18 cellular contexts compared by ENCODE assay signal in genomic region chr2:172615862-172616261, GRCh38. TPM values are rescaled to one million over a fixed set of nuclear protein-coding genes. Genes with fewer than 3 reads are reported as not detected.
DNase-seq lines count a peak whose midpoint lies in the region; ATAC-seq, FAIRE-seq and TF ChIP-seq lines count a peak whose summit lies in the region.
"Had no signal": no experiment of that assay in that cellular context is flagged by ENCODE, and none has a peak within 500 bp of the region (broad histone marks: within the 10 kb centered on the region; RNA-seq: fewer than 3 reads in every experiment).

No MANE protein-coding gene starts in this region.

- H3K36me3 Mint-ChIP-seq in activated naive CD8-positive, alpha-beta T cell treated with anti-CD3 and anti-CD28 coated beads, Interleukin-2, amount 50 U/mL, for 24 hours (ENCODE audit: low read depth), result peaks cover 21% of the 10 kb centered on the region
- H3K36me3 Mint-ChIP-seq in activated naive CD8-positive, alpha-beta T cell treated with anti-CD3 and anti-CD28 coated beads for 36 hours, result peaks cover 20% of the 10 kb centered on the region
- H3K36me3 Mint-ChIP-seq in neural crest cell (ENCODE audit: low read depth), result peaks cover 2% of the 10 kb centered on the region

- in situ Hi-C loops in HepG2 (cut with HindIII; ENCODE audit: extremely low pct_ligation_motif_present, low pct_unique_long_range_greater_than_20kb), result no loop called here

- H3K4me2 ChIP-seq in HepG2 (ENCODE audit: low read depth, low read length), result no peak overlapping the region

- no peak for TF ChIP-seq POLR2A in HepG2 (IDR thresholded peaks at IDR 0.05; ENCODE audit: insufficient read depth in 1 of 2, low read depth in 2 of 2, low read length in 2 of 2)
- no peak for TF ChIP-seq POLR2A in right lobe of liver (IDR thresholded peaks at IDR 0.05)

- no peak overlapping the region for H2AFZ ChIP-seq in HepG2 (ENCODE audit: low read length)

- H4K20me1 ChIP-seq in HepG2 (ENCODE audit: insufficient read depth, low read length), result peaks cover 4% of the 10 kb centered on the region; the same call in 1 of the 2 replicates

- WGBS in HepG2 (ENCODE audit: low lambda C conversion rate), result 95% methylated on average over 3 of the region's 3 CpGs
- 94% methylated on average over 2 of the region's 3 CpGs for WGBS in right lobe of liver (ENCODE audit: insufficient coverage, low coverage, low lambda C conversion rate, missing lambda C conversion rate)

- no peaks in the 10 kb centered on the region for H3K4me1 Mint-ChIP-seq in activated naive CD8-positive, alpha-beta T cell treated with anti-CD3 and anti-CD28 coated beads, Interleukin-2, amount 50 U/mL, for 24 hours
- H3K4me1 Mint-ChIP-seq in activated naive CD8-positive, alpha-beta T cell treated with anti-CD3 and anti-CD28 coated beads for 36 hours, result peaks cover 4% of the 10 kb centered on the region
- H3K4me1 Mint-ChIP-seq in neural crest cell, result peaks cover 4% of the 10 kb centered on the region
- H3K4me1 Mint-ChIP-seq: CD4-positive, alpha-beta memory T cell had no signal

- TF ChIP-seq EP300 in HepG2 (IDR thresholded peaks at IDR 0.05; ENCODE audit: low read depth in 2 of 2, low read length in 2 of 2) (no peak), HepG2 (CRISPR knock-in tag; IDR thresholded peaks at IDR 0.05; ENCODE audit: borderline replicate concordance) (no peak)

- CTCF ChIA-PET in HepG2 (lab: Yijun Ruan, JAX; ENCODE audit: low intra/inter-chr PET ratio, low total read pairs), result no interaction called here

- H3K4me1 ChIP-seq in HepG2 (ENCODE audit: insufficient read depth, low read length) (no peaks in the 10 kb centered on the region), right lobe of liver (no peaks in the 10 kb centered on the region)
- H3K4me1 ChIP-seq: Caco-2, HAP-1 had no signal

- FAIRE-seq in HepG2 (lab: Jason Lieb, UNC), result no peak
- FAIRE-seq: G401.6, H54 had no signal

- ATAC-seq in activated naive CD8-positive, alpha-beta T cell treated with anti-CD3 and anti-CD28 coated beads, Interleukin-2, amount 50 U/mL, for 24 hours, result peak; percentile 24
- no peak for ATAC-seq in HepG2
- no peak for ATAC-seq in right lobe of liver

- no peak for TF ChIP-seq RAD21 in HepG2 (CRISPR knock-in tag; IDR thresholded peaks at IDR 0.05)

- no peak overlapping the region for H3K27ac Mint-ChIP-seq in activated naive CD8-positive, alpha-beta T cell treated with anti-CD3 and anti-CD28 coated beads, Interleukin-2, amount 50 U/mL, for 24 hours
- H3K27ac Mint-ChIP-seq in activated naive CD8-positive, alpha-beta T cell treated with anti-CD3 and anti-CD28 coated beads for 36 hours, result no peak overlapping the region
- peak overlapping the region; percentile 31 for H3K27ac Mint-ChIP-seq in neural crest cell (ENCODE audit: unreplicated experiment)
- H3K27ac Mint-ChIP-seq: CD4-positive, alpha-beta memory T cell; HFFc6 had no signal

- no peaks in the 10 kb centered on the region for H3K79me2 ChIP-seq in HepG2 (ENCODE audit: insufficient read depth, low read length)

- TF ChIP-seq CTCF in HepG2 (CRISPR knock-in tag; IDR thresholded peaks at IDR 0.05) (no peak), right lobe of liver (IDR thresholded peaks at IDR 0.05) (no peak), neural crest cell (conservative IDR thresholded peaks at IDR 0.05) (no peak)

- no peak overlapping the region for H3K9ac ChIP-seq in HepG2 (ENCODE audit: insufficient read depth, low read depth, low read length)
- H3K9ac ChIP-seq in SK-N-MC (ENCODE audit: insufficient read length), result no peak overlapping the region

- no peaks in the 10 kb centered on the region for H3K9me3 Mint-ChIP-seq in activated naive CD8-positive, alpha-beta T cell treated with anti-CD3 and anti-CD28 coated beads, Interleukin-2, amount 50 U/mL, for 24 hours
- no peaks in the 10 kb centered on the region for H3K9me3 Mint-ChIP-seq in activated naive CD8-positive, alpha-beta T cell treated with anti-CD3 and anti-CD28 coated beads for 36 hours
- H3K9me3 Mint-ChIP-seq in neural crest cell, result no peaks in the 10 kb centered on the region
- H3K9me3 Mint-ChIP-seq: HFFc6 had no signal

- peaks cover 7 to 13% of the 10 kb centered on the region in 2 experiments for H3K36me3 ChIP-seq in HepG2 (replicated peaks in 1 of 2; ENCODE audit: control insufficient read depth in 1 of 2, insufficient read depth in 2 of 2, low read length in 2 of 2)
- H3K36me3 ChIP-seq in right lobe of liver, result no peaks in the 10 kb centered on the region
- H3K36me3 ChIP-seq in SK-N-MC (ENCODE audit: insufficient read depth, low read length), result no peaks in the 10 kb centered on the region
- H3K36me3 ChIP-seq: HAP-1 had no signal

- H3K4me3 Mint-ChIP-seq in activated naive CD8-positive, alpha-beta T cell treated with anti-CD3 and anti-CD28 coated beads, Interleukin-2, amount 50 U/mL, for 24 hours, result no peak overlapping the region
- no peak overlapping the region for H3K4me3 Mint-ChIP-seq in activated naive CD8-positive, alpha-beta T cell treated with anti-CD3 and anti-CD28 coated beads for 36 hours
- no peak overlapping the region for H3K4me3 Mint-ChIP-seq in neural crest cell
- H3K4me3 Mint-ChIP-seq: CD4-positive, alpha-beta memory T cell; HFFc6 had no signal

- H3K27me3 ChIP-seq in HepG2 (ENCODE audit: control insufficient read depth in 1 of 2, insufficient read depth in 2 of 2, low read length in 2 of 2), result no peaks in the 10 kb centered on the region
- H3K27me3 ChIP-seq in right lobe of liver, result no peaks in the 10 kb centered on the region

- intact Hi-C loops in HepG2 (cut with micrococcal nuclease; ENCODE audit: unreplicated experiment) (no loop called here), right lobe of liver (cut with DNase I) (no loop called here)

- H3K27ac ChIP-seq in HepG2 (ENCODE audit: extremely low read length, insufficient read depth, low read length) (no peak overlapping the region), right lobe of liver (no peak overlapping the region), SK-N-MC (peak overlapping the region; percentile 42)

- H3K4me3 ChIP-seq in HepG2 (replicated peaks in 1 of 3; ENCODE audit: insufficient read depth in 1 of 3, low read depth in 2 of 3, low read length in 3 of 3) (no peak overlapping the region), right lobe of liver (no peak overlapping the region), SK-N-MC (no peak overlapping the region)
- H3K4me3 ChIP-seq: HAP-1 had no signal

- no TSS peak for BruUV-seq in HepG2 (replicated peaks; lab: Mats Ljungman, UMichigan)

- POLR2A ChIA-PET in HepG2 (lab: Yijun Ruan, JAX), result no interaction called here

- no peak for DNase-seq in activated naive CD8-positive, alpha-beta T cell treated with anti-CD3 and anti-CD28 coated beads, Interleukin-2, amount 50 U/mL, for 24 hours
- DNase-seq in activated naive CD8-positive, alpha-beta T cell treated with anti-CD3 and anti-CD28 coated beads for 36 hours, result no peak
- DNase-seq in HepG2 (ENCODE audit: low spot score) (no peak), right lobe of liver (no peak), SK-N-MC (ENCODE audit: low read depth, low spot score) (no peak), neural crest cell (ENCODE audit: low read depth, low spot score) (no peak), islet precursor cell (no peak)
- DNase-seq in activated naive CD4-positive, alpha-beta T cell treated with anti-CD3 and anti-CD28 coated beads, Interleukin-2, amount 50 U/mL, for 16 hours, result no peak
- DNase-seq: C1 segment of cervical spinal cord; Caco-2; CD4-positive, alpha-beta memory T cell; DMS153; DND-41; GOT3; HFFc6 had no signal

- no peaks in the 10 kb centered on the region for H3K9me3 ChIP-seq in HepG2 (ENCODE audit: low read length)
- no peaks in the 10 kb centered on the region for H3K9me3 ChIP-seq in right lobe of liver
- no peaks in the 10 kb centered on the region for H3K9me3 ChIP-seq in SK-N-MC (ENCODE audit: low read depth, low read length)
- H3K9me3 ChIP-seq: Caco-2, HAP-1 had no signal

- no peaks in the 10 kb centered on the region for H3K27me3 Mint-ChIP-seq in activated naive CD8-positive, alpha-beta T cell treated with anti-CD3 and anti-CD28 coated beads, Interleukin-2, amount 50 U/mL, for 24 hours
- H3K27me3 Mint-ChIP-seq in activated naive CD8-positive, alpha-beta T cell treated with anti-CD3 and anti-CD28 coated beads for 36 hours, result no peaks in the 10 kb centered on the region
- H3K27me3 Mint-ChIP-seq in neural crest cell (ENCODE audit: low read depth), result no peaks in the 10 kb centered on the region
- H3K27me3 Mint-ChIP-seq: CD4-positive, alpha-beta memory T cell had no signal

TF ChIP-seq in HepG2, 621 proteins besides CTCF, POLR2A, EP300 and RAD21 (continues in another document):
- TF ChIP-seq ZNF335 (CRISPR knock-in tag; IDR thresholded peaks at IDR 0.05) (no peak), POLR2G (IDR thresholded peaks at IDR 0.05; ENCODE audit: low read depth, low read length) (peak; percentile 45; the same call in 1 of the 2 replicates)

RNA-seq across cellular contexts. Expression of gene PDK1, which starts 60.0 kb away (rescaled TPM):
- 10 to 100 TPM; 42.2 to 46.6 TPM for total RNA-seq in activated naive CD8-positive, alpha-beta T cell treated with anti-CD3 and anti-CD28 coated beads for 36 hours
- total RNA-seq in HepG2 (2016; rRNA removed; fragmentation: Illumina TruSeq; extraction: Trizol) (11.9 and 12.0 TPM in 2 replicates), right lobe of liver (10 to 100 TPM in 3 of 6 experiments, 1 to 10 TPM in 3; 5.0 to 34.1 (median 9.6) TPM), neural crest cell (12.3 and 14.6 TPM in 2 replicates)
- total RNA-seq in HepG2 (2016; cell fraction: cytosol; rRNA removed; fragmentation: Illumina TruSeq; extraction: Trizol; ENCODE audit: low read depth), result 14.8 and 16.0 TPM in 2 replicates
- 11.1 and 15.0 TPM in 2 replicates for total RNA-seq in HepG2 (2016; cell fraction: insoluble cytoplasmic fraction; rRNA removed; fragmentation: Illumina TruSeq; extraction: Trizol)
- total RNA-seq in HepG2 (2016; cell fraction: membrane; rRNA removed; fragmentation: Illumina TruSeq; extraction: Trizol), result 5.0 and 6.4 TPM in 2 replicates
- total RNA-seq in HepG2 (2016; cell fraction: nucleus; rRNA removed; fragmentation: Illumina TruSeq; extraction: Trizol), result 14.8 and 15.2 TPM in 2 replicates
- 84.7 and 96.9 TPM in 2 replicates for polyA plus RNA-seq in HepG2 (2011; rRNA removed)
- 30.7 and 32.7 TPM in 2 replicates for polyA plus RNA-seq in HepG2 (2011; cell fraction: cytosol; rRNA removed)
- 67.8 and 93.1 TPM in 2 replicates for polyA plus RNA-seq in HepG2 (2011; cell fraction: nucleus; rRNA removed)
- 25.5 and 44.1 TPM in 2 replicates for polyA plus RNA-seq in HepG2 (2012)
- polyA plus RNA-seq in HepG2 (2016; cell fraction: cytosol; fragmentation: Illumina TruSeq; extraction: Trizol; ENCODE audit: low read depth), result 0.77 and 0.79 TPM in 2 replicates
- polyA plus RNA-seq in HepG2 (2016; cell fraction: insoluble cytoplasmic fraction; fragmentation: Illumina TruSeq; extraction: Trizol; ENCODE audit: low read depth), result 7.5 and 10.2 TPM in 2 replicates
- 2.4 and 2.7 TPM in 2 replicates for polyA plus RNA-seq in HepG2 (2016; cell fraction: membrane; fragmentation: Illumina TruSeq; extraction: Trizol; ENCODE audit: low read depth)
- polyA plus RNA-seq in HepG2 (2016; cell fraction: nucleus; fragmentation: Illumina TruSeq; extraction: Trizol; ENCODE audit: insufficient read depth, low read depth), result 10.4 and 11.5 TPM in 2 replicates
- polyA minus RNA-seq in HepG2 (2011; rRNA and poly(A)+ RNA removed; ENCODE audit: low replicate concordance), result 33.6 and 117 TPM in 2 replicates
- 65.8 and 77.1 TPM in 2 replicates for polyA minus RNA-seq in HepG2 (2011; cell fraction: cytosol; rRNA and poly(A)+ RNA removed)
- 205 and 237 TPM in 2 replicates for polyA minus RNA-seq in HepG2 (2011; cell fraction: nucleus; rRNA and poly(A)+ RNA removed)
